In genomic region chr3:129026728-129027543, GRCh38 we compare ENCODE assay signal across 8 cellular contexts. TPM values are rescaled to one million over a fixed set of nuclear protein-coding genes. Genes with fewer than 3 reads are reported as not detected.
DNase-seq lines count a peak whose midpoint lies in the region; ATAC-seq and TF ChIP-seq lines count a peak whose summit lies in the region.

No MANE protein-coding gene starts in this region.

- H3K27ac ChIP-seq in dorsolateral prefrontal cortex = peak overlapping the region in 18 of 59 donors; percentile 17 to 72 (median 41)

- H3K27me3 ChIP-seq in BJ (ENCODE audit: control insufficient read depth, insufficient read depth, low read length) (peaks cover 32% of the 10 kb centered on the region), dorsolateral prefrontal cortex (no peaks in the 10 kb centered on the region)

- no peak for DNase-seq in BJ (ENCODE audit: low read depth)
- peak; percentile 90 to 98 for DNase-seq in NCI-H524 (lab: John Stamatoyannopoulos, UW)
- peak; percentile 89 for DNase-seq in activated CD4-positive, alpha-beta T cell treated with anti-CD3 and anti-CD28 coated beads, Interleukin-2, amount 50 U/mL, for 1 hour
- DNase-seq in dorsolateral prefrontal cortex = peak; percentile 57 to 91 (median 86)
- peak; percentile 85 to 96 for DNase-seq in lower leg skin (ENCODE audit: low spot score in 2 of 2)
- DNase-seq in stimulated activated CD4-positive, alpha-beta T cell treated with anti-CD3 and anti-CD28 coated beads, Interleukin-4, amount 100 ng/mL, for 4 hours = peak; percentile 83 to 89

- TF ChIP-seq CTCF in BJ (IDR thresholded peaks at IDR 0.05; ENCODE audit: insufficient read depth, low read depth, low read length) (peak; percentile 10; the same call in 1 of the 2 replicates), dorsolateral prefrontal cortex (IDR thresholded peaks at IDR 0.05 in 54 of 56, conservative IDR thresholded peaks at IDR 0.05 in 2 of 56; ENCODE audit: low read depth in 1 of 56, partially characterized antibody in 56 of 56) (peak in 52 of 56 donors; percentile 25 to 71 (median 54)), lower leg skin (IDR thresholded peaks at IDR 0.05) (no peak)

- POLR2A ChIA-PET in BJ (lab: Charles Lee) = no interaction called here

- peak; percentile 99 for ATAC-seq in HG03432 (IDR thresholded peaks at IDR 0.05; ENCODE audit: unreplicated experiment)

- CTCF ChIA-PET in BJ (lab: Yijun Ruan, JAX) = interaction anchor here (0.6 to 2.1 kb wide), 8 partner anchors 10 to 219 kb away, joined by 3 to 8 read pairs (median 4); partner anchors contain the start of gene CFAP92

- no peaks in the 10 kb centered on the region for H3K36me3 ChIP-seq in BJ (ENCODE audit: control insufficient read depth, insufficient read depth, low read length)

- TF ChIP-seq POLR2A in GM19193 (IDR thresholded peaks at IDR 0.05; ENCODE audit: extremely low read depth, insufficient read depth, insufficient read length) (peak; percentile 54), lower leg skin (IDR thresholded peaks at IDR 0.05) (no peak)

- intact Hi-C loops in dorsolateral prefrontal cortex (cut with DNase I) (no loop called here), lower leg skin (cut with DNase I; ENCODE audit: low total_unique reads) (no loop called here)

- H3K4me3 ChIP-seq in BJ (ENCODE audit: low read depth, low read length) (peak overlapping the region; percentile 9), dorsolateral prefrontal cortex (peak overlapping the region; percentile 30 to 74 (median 62)), lower leg skin (ENCODE audit: low read depth, poor library complexity, severe bottlenecking) (peak overlapping the region; percentile 17)

- WGBS in lower leg skin, 2 donors = 5% methylated on average over 27 to 33 of the region's 54 CpGs

RNA-seq across cellular contexts. Expression of gene EFCC1, which starts 25.8 kb away (rescaled TPM):
- not detected in 2 replicates for polyA plus RNA-seq in BJ (2011; rRNA removed)
- polyA minus RNA-seq in BJ (2011; rRNA and poly(A)+ RNA removed) = not detected in 2 replicates
- total RNA-seq in dorsolateral prefrontal cortex (1 to 10 TPM in 98 of 120 experiments, under 1 TPM in 22; 0.59 to 4.3 (median 1.5) TPM), lower leg skin (1 to 10 TPM in 3 of 4 donors, under 1 TPM in 1; 0.80 to 3.0 (median 2.2) TPM)

RNA-seq across cellular contexts. Expression of gene CFAP92, which starts 33.1 kb away (rescaled TPM):
- polyA plus RNA-seq in BJ (2011; rRNA removed) = not detected in 2 replicates
- 0.09 TPM in 1 of 2 replicates, not detected in the other for polyA minus RNA-seq in BJ (2011; rRNA and poly(A)+ RNA removed)
- total RNA-seq in dorsolateral prefrontal cortex (10 to 100 TPM in 18 of 120 experiments, 1 to 10 TPM in 102; 1.7 to 13.7 (median 6.6) TPM), lower leg skin (under 1 TPM; 0.19 to 0.59 (median 0.25) TPM)

RNA-seq across cellular contexts. Expression of gene GP9, which starts 33.6 kb away (rescaled TPM):
- polyA plus RNA-seq in BJ (2011; rRNA removed) = not detected in 2 replicates
- polyA minus RNA-seq in BJ (2011; rRNA and poly(A)+ RNA removed) = not detected in 2 replicates
- total RNA-seq in dorsolateral prefrontal cortex = under 1 TPM in 1 of 120 experiments, not detected in 119; 0.74 TPM
- not detected for total RNA-seq in lower leg skin

Comparison
In these comparisons a context has a peak if more than half of its experiments do, and no peak if none do; other contexts are left out.
1. H3K4me3 ChIP-seq: peak in every context shown above with its lines; median percentile 62 in dorsolateral prefrontal cortex; 17 in lower leg skin; 9 in BJ.
2. CTCF ChIP-seq: peak in BJ (single experiment) and dorsolateral prefrontal cortex (52 of 56); none in lower leg skin (0 of 3).